16 cellular contexts compared by ENCODE assay signal in genomic region chr17:75060434-75061054, GRCh38. TPM values are rescaled to one million over a fixed set of nuclear protein-coding genes. Genes with fewer than 3 reads are reported as not detected.
DNase-seq lines count a peak whose midpoint lies in the region; ATAC-seq, FAIRE-seq and TF ChIP-seq lines count a peak whose summit lies in the region.
"Had no signal": no experiment of that assay in that cellular context is flagged by ENCODE, and none has a peak within 500 bp of the region (broad histone marks: within the 10 kb centered on the region; RNA-seq: fewer than 3 reads in every experiment).

No MANE protein-coding gene starts in this region.

- H3K4me2 ChIP-seq in HepG2 (ENCODE audit: low read depth, low read length) (no peak overlapping the region), mammary epithelial cell (ENCODE audit: insufficient read depth, low read depth, low read length) (no peak overlapping the region)

- 98% methylated on average over 26 of the region's 26 CpGs for WGBS in HepG2 (ENCODE audit: low lambda C conversion rate)
- WGBS in mammary epithelial cell (ENCODE audit: low coverage, missing lambda C conversion rate): 95% methylated on average over 23 of the region's 26 CpGs

- no peaks in the 10 kb centered on the region for H4K20me1 ChIP-seq in HepG2 (ENCODE audit: insufficient read depth, low read length)
- no peaks in the 10 kb centered on the region for H4K20me1 ChIP-seq in mammary epithelial cell (ENCODE audit: insufficient read depth, low read length)

- no TSS peak for BruUV-seq in HepG2 (replicated peaks; lab: Mats Ljungman, UMichigan)
- BruUV-seq in mammary epithelial cell (replicated peaks; lab: Mats Ljungman, UMichigan): no TSS peak

- TF ChIP-seq RAD21 in HepG2 (CRISPR knock-in tag; IDR thresholded peaks at IDR 0.05): no peak

- H3K4me3 ChIP-seq in HepG2 (replicated peaks in 1 of 3; ENCODE audit: insufficient read depth in 1 of 3, low read depth in 2 of 3, low read length in 3 of 3) (no peak overlapping the region), skeletal muscle tissue (ENCODE audit: low read length in 3 of 3) (peak overlapping the region in 1 of 3 donors; percentile 18), mammary epithelial cell (replicated peaks in 1 of 3; ENCODE audit: insufficient read depth in 1 of 3, low read depth in 2 of 3, low read length in 3 of 3) (no peak overlapping the region)

- POLR2A ChIA-PET in HepG2 (lab: Yijun Ruan, JAX): interaction anchor here (0.7 to 1.6 kb wide), 9 partner anchors 17 to 141 kb away, joined by 3 to 5 read pairs (median 3); partner anchors contain the start of genes ARMC7 and NT5C

- ATAC-seq in HepG2: no peak
- ATAC-seq in HG03571 (IDR thresholded peaks at IDR 0.05; ENCODE audit: unreplicated experiment): no peak
- no peak for ATAC-seq in HG03432 (IDR thresholded peaks at IDR 0.05; ENCODE audit: unreplicated experiment)

- H3K4me1 ChIP-seq in HepG2 (ENCODE audit: insufficient read depth, low read length): peaks cover 10% of the 10 kb centered on the region; the same call in 1 of the 2 replicates
- peaks cover 8 to 20% (median 15%) of the 10 kb centered on the region in 3 donors for H3K4me1 ChIP-seq in skeletal muscle tissue (ENCODE audit: control insufficient read depth in 3 of 3, insufficient read depth in 3 of 3, low read length in 3 of 3)
- H3K4me1 ChIP-seq in mammary epithelial cell (ENCODE audit: insufficient read depth, low read length): no peaks in the 10 kb centered on the region

- H2AFZ ChIP-seq in HepG2 (ENCODE audit: low read length) (no peak overlapping the region), mammary epithelial cell (ENCODE audit: low read depth, low read length) (no peak overlapping the region)

- FAIRE-seq in HepG2 (lab: Jason Lieb, UNC): no peak
- FAIRE-seq: RCC 7860 had no signal

- TF ChIP-seq CTCF in HepG2 (CRISPR knock-in tag; IDR thresholded peaks at IDR 0.05) (no peak), mammary epithelial cell (conservative IDR thresholded peaks at IDR 0.05 in 1 of 2, IDR thresholded peaks at IDR 0.05 in 1 of 2; ENCODE audit: extremely low read depth in 1 of 2, insufficient read depth in 1 of 2, low read depth in 1 of 2, low read length in 2 of 2) (no peak)

- H3K79me2 ChIP-seq in HepG2 (ENCODE audit: insufficient read depth, low read length): no peaks in the 10 kb centered on the region
- H3K79me2 ChIP-seq in mammary epithelial cell (ENCODE audit: insufficient read depth, low read length): no peaks in the 10 kb centered on the region

- intact Hi-C loops in HepG2 (cut with micrococcal nuclease; ENCODE audit: unreplicated experiment): no loop called here
- intact Hi-C loops in mammary epithelial cell (cut with micrococcal nuclease): no loop called here

- dilution Hi-C loops in mammary epithelial cell (cut with HindIII; ENCODE audit: low sequenced_read_pairs): no loop called here

- TF ChIP-seq POLR2A in HepG2 (IDR thresholded peaks at IDR 0.05; ENCODE audit: insufficient read depth in 1 of 2, low read depth in 2 of 2, low read length in 2 of 2): no peak

- H3K9ac ChIP-seq in HepG2 (ENCODE audit: insufficient read depth, low read depth, low read length) (no peak overlapping the region), skeletal muscle tissue (ENCODE audit: low read depth in 1 of 3, low read length in 3 of 3) (peak overlapping the region; percentile 16 to 74 (median 59)), mammary epithelial cell (ENCODE audit: insufficient read depth, low read length) (no peak overlapping the region)

- TF ChIP-seq EP300 in HepG2 (IDR thresholded peaks at IDR 0.05; ENCODE audit: low read depth in 2 of 2, low read length in 2 of 2) (no peak), HepG2 (CRISPR knock-in tag; IDR thresholded peaks at IDR 0.05; ENCODE audit: borderline replicate concordance) (no peak)

- H3K36me3 ChIP-seq in HepG2 (replicated peaks in 1 of 2; ENCODE audit: control insufficient read depth in 1 of 2, insufficient read depth in 2 of 2, low read length in 2 of 2) (peaks cover 27 to 61% of the 10 kb centered on the region in 2 experiments), skeletal muscle tissue (ENCODE audit: control insufficient read depth in 3 of 3, insufficient read depth in 3 of 3, low read length in 3 of 3) (peaks cover 32 to 42% (median 39%) of the 10 kb centered on the region in 3 donors), mammary epithelial cell (ENCODE audit: insufficient read depth, low read length) (peaks cover 19% of the 10 kb centered on the region)

- H3K27me3 ChIP-seq in HepG2 (ENCODE audit: control insufficient read depth in 1 of 2, insufficient read depth in 2 of 2, low read length in 2 of 2) (no peaks in the 10 kb centered on the region), skeletal muscle tissue (ENCODE audit: control insufficient read depth in 3 of 3, insufficient read depth in 3 of 3, low read length in 3 of 3) (no peaks in the 10 kb centered on the region), mammary epithelial cell (ENCODE audit: insufficient read depth, low read length) (no peaks in the 10 kb centered on the region)

- H3K27ac ChIP-seq in angular gyrus (ENCODE audit: low read depth, low read length) (peak overlapping the region; percentile 67), HepG2 (ENCODE audit: extremely low read length, insufficient read depth, low read length) (no peak overlapping the region), skeletal muscle tissue (ENCODE audit: low read depth, low read length) (peak overlapping the region; percentile 79), mammary epithelial cell (ENCODE audit: insufficient read depth, low read depth, low read length) (no peak overlapping the region)

- CTCF ChIA-PET in HepG2 (lab: Yijun Ruan, JAX; ENCODE audit: low intra/inter-chr PET ratio, low total read pairs) (interaction anchor here (1.4 to 1.9 kb wide), 2 partner anchors 45 to 70 kb away, joined by 5 to 6 read pairs; no protein-coding TSS in a partner anchor), mammary epithelial cell (lab: Charles Lee; ENCODE audit: low non-redundant PET) (interaction anchor here (0.5 to 1.0 kb wide), 4 partner anchors 45 to 142 kb away, joined by 3 to 7 read pairs (median 4); no protein-coding TSS in a partner anchor)

- no peaks in the 10 kb centered on the region for H3K9me3 ChIP-seq in HepG2 (ENCODE audit: low read length)
- H3K9me3 ChIP-seq in skeletal muscle tissue (ENCODE audit: control insufficient read depth in 3 of 3, low read length in 3 of 3): no peaks in the 10 kb centered on the region
- no peaks in the 10 kb centered on the region for H3K9me3 ChIP-seq in mammary epithelial cell (replicated peaks; ENCODE audit: insufficient read depth, low read length)

- in situ Hi-C loops in HepG2 (cut with HindIII; ENCODE audit: extremely low pct_ligation_motif_present, low pct_unique_long_range_greater_than_20kb) (no loop called here), mammary epithelial cell (cut with MboI; ENCODE audit: low sequenced_read_pairs in 2 of 2) (no loop called here)

- DNase-seq in DMS 273 (lab: John Stamatoyannopoulos, UW; ENCODE audit: unreplicated experiment): peak; percentile 93
- DNase-seq in HepG2 (ENCODE audit: low spot score): no peak
- DNase-seq in mammary epithelial cell: no peak
- no peak for DNase-seq in activated T-cell treated with anti-CD3 and anti-CD28 coated beads, Interleukin-2, amount 50 U/mL, for 48 hours
- DNase-seq: effector CD4-positive, alpha-beta T cell; naive B cell; NCI-H1048; NCI-H774; retina; stimulated activated CD4-positive, alpha-beta T cell treated with anti-CD3 and anti-CD28 coated beads, Interleukin-2, amount 100 ng/mL, for 48 hours; T-helper 1 cell had no signal

RNA-seq across cellular contexts. Expression of gene KCTD2, which starts 13.5 kb away (rescaled TPM):
- 27.5 and 28.3 TPM in 2 replicates for total RNA-seq in HepG2 (2016; rRNA removed; fragmentation: Illumina TruSeq; extraction: Trizol)
- total RNA-seq in HepG2 (2016; cell fraction: cytosol; rRNA removed; fragmentation: Illumina TruSeq; extraction: Trizol; ENCODE audit: low read depth): 3.8 and 5.6 TPM in 2 replicates
- total RNA-seq in HepG2 (2016; cell fraction: insoluble cytoplasmic fraction; rRNA removed; fragmentation: Illumina TruSeq; extraction: Trizol): 24.3 and 26.6 TPM in 2 replicates
- total RNA-seq in HepG2 (2016; cell fraction: membrane; rRNA removed; fragmentation: Illumina TruSeq; extraction: Trizol): 15.3 and 15.8 TPM in 2 replicates
- 16.1 TPM in 2 replicates for total RNA-seq in HepG2 (2016; cell fraction: nucleus; rRNA removed; fragmentation: Illumina TruSeq; extraction: Trizol)
- 32.6 and 35.2 TPM in 2 replicates for polyA plus RNA-seq in HepG2 (2011; rRNA removed)
- polyA plus RNA-seq in HepG2 (2011; cell fraction: cytosol; rRNA removed): 26.2 and 29.9 TPM in 2 replicates
- 26.6 and 29.2 TPM in 2 replicates for polyA plus RNA-seq in HepG2 (2011; cell fraction: nucleus; rRNA removed)
- polyA plus RNA-seq in HepG2 (2012): 15.9 and 21.3 TPM in 2 replicates
- 2.8 and 2.9 TPM in 2 replicates for polyA plus RNA-seq in HepG2 (2016; cell fraction: cytosol; fragmentation: Illumina TruSeq; extraction: Trizol; ENCODE audit: low read depth)
- polyA plus RNA-seq in HepG2 (2016; cell fraction: insoluble cytoplasmic fraction; fragmentation: Illumina TruSeq; extraction: Trizol; ENCODE audit: low read depth): 23.4 and 28.3 TPM in 2 replicates
- polyA plus RNA-seq in HepG2 (2016; cell fraction: membrane; fragmentation: Illumina TruSeq; extraction: Trizol; ENCODE audit: low read depth): 9.8 and 10.2 TPM in 2 replicates
- 26.8 and 29.5 TPM in 2 replicates for polyA plus RNA-seq in HepG2 (2016; cell fraction: nucleus; fragmentation: Illumina TruSeq; extraction: Trizol; ENCODE audit: insufficient read depth, low read depth)
- 25.3 and 27.5 TPM in 2 replicates for polyA minus RNA-seq in HepG2 (2011; rRNA and poly(A)+ RNA removed; ENCODE audit: low replicate concordance)
- polyA minus RNA-seq in HepG2 (2011; cell fraction: cytosol; rRNA and poly(A)+ RNA removed): 11.1 and 12.5 TPM in 2 replicates
- polyA minus RNA-seq in HepG2 (2011; cell fraction: nucleus; rRNA and poly(A)+ RNA removed): 9.7 and 12.8 TPM in 2 replicates
- total RNA-seq in skeletal muscle tissue: 9.4 TPM
- total RNA-seq in mammary epithelial cell: 10 to 100 TPM; 13.7 to 20.5 TPM
- 16.8 TPM for polyA plus RNA-seq in mammary epithelial cell
- 26.4 TPM for polyA minus RNA-seq in mammary epithelial cell

RNA-seq across cellular contexts. Expression of gene ATP5PD, which starts 13.8 kb away (rescaled TPM):
- 428 and 565 TPM in 2 replicates for total RNA-seq in HepG2 (2016; rRNA removed; fragmentation: Illumina TruSeq; extraction: Trizol)
- 145 and 147 TPM in 2 replicates for total RNA-seq in HepG2 (2016; cell fraction: cytosol; rRNA removed; fragmentation: Illumina TruSeq; extraction: Trizol; ENCODE audit: low read depth)
- total RNA-seq in HepG2 (2016; cell fraction: insoluble cytoplasmic fraction; rRNA removed; fragmentation: Illumina TruSeq; extraction: Trizol): 423 and 597 TPM in 2 replicates
- 127 and 132 TPM in 2 replicates for total RNA-seq in HepG2 (2016; cell fraction: membrane; rRNA removed; fragmentation: Illumina TruSeq; extraction: Trizol)
- 130 and 138 TPM in 2 replicates for total RNA-seq in HepG2 (2016; cell fraction: nucleus; rRNA removed; fragmentation: Illumina TruSeq; extraction: Trizol)
- 151 and 158 TPM in 2 replicates for polyA plus RNA-seq in HepG2 (2011; rRNA removed)
- polyA plus RNA-seq in HepG2 (2011; cell fraction: cytosol; rRNA removed): 234 and 269 TPM in 2 replicates
- 56.2 and 75.0 TPM in 2 replicates for polyA plus RNA-seq in HepG2 (2011; cell fraction: nucleus; rRNA removed)
- polyA plus RNA-seq in HepG2 (2012): 326 and 491 TPM in 2 replicates
- polyA plus RNA-seq in HepG2 (2016; cell fraction: cytosol; fragmentation: Illumina TruSeq; extraction: Trizol; ENCODE audit: low read depth): 154 and 165 TPM in 2 replicates
- 570 and 628 TPM in 2 replicates for polyA plus RNA-seq in HepG2 (2016; cell fraction: insoluble cytoplasmic fraction; fragmentation: Illumina TruSeq; extraction: Trizol; ENCODE audit: low read depth)
- polyA plus RNA-seq in HepG2 (2016; cell fraction: membrane; fragmentation: Illumina TruSeq; extraction: Trizol; ENCODE audit: low read depth): 119 and 124 TPM in 2 replicates
- 239 and 245 TPM in 2 replicates for polyA plus RNA-seq in HepG2 (2016; cell fraction: nucleus; fragmentation: Illumina TruSeq; extraction: Trizol; ENCODE audit: insufficient read depth, low read depth)
- 144 and 283 TPM in 2 replicates for polyA minus RNA-seq in HepG2 (2011; rRNA and poly(A)+ RNA removed; ENCODE audit: low replicate concordance)
- 85.5 and 89.1 TPM in 2 replicates for polyA minus RNA-seq in HepG2 (2011; cell fraction: cytosol; rRNA and poly(A)+ RNA removed)
- 33.7 and 56.1 TPM in 2 replicates for polyA minus RNA-seq in HepG2 (2011; cell fraction: nucleus; rRNA and poly(A)+ RNA removed)
- 247 TPM for total RNA-seq in skeletal muscle tissue
- 100 to 1,000 TPM; 142 to 269 TPM for total RNA-seq in mammary epithelial cell
- 382 TPM for polyA plus RNA-seq in mammary epithelial cell
- polyA minus RNA-seq in mammary epithelial cell: 123 TPM

RNA-seq across cellular contexts. Expression of gene SLC16A5, which starts 27.2 kb away (rescaled TPM):
- 0.42 and 0.69 TPM in 2 replicates for total RNA-seq in HepG2 (2016; rRNA removed; fragmentation: Illumina TruSeq; extraction: Trizol)
- total RNA-seq in HepG2 (2016; cell fraction: cytosol; rRNA removed; fragmentation: Illumina TruSeq; extraction: Trizol; ENCODE audit: low read depth): 0.20 TPM in 1 of 2 replicates, not detected in the other
- total RNA-seq in HepG2 (2016; cell fraction: insoluble cytoplasmic fraction; rRNA removed; fragmentation: Illumina TruSeq; extraction: Trizol): 0.18 and 0.41 TPM in 2 replicates
- 0.41 and 0.56 TPM in 2 replicates for total RNA-seq in HepG2 (2016; cell fraction: membrane; rRNA removed; fragmentation: Illumina TruSeq; extraction: Trizol)
- total RNA-seq in HepG2 (2016; cell fraction: nucleus; rRNA removed; fragmentation: Illumina TruSeq; extraction: Trizol): 0.50 and 0.63 TPM in 2 replicates
- 5.6 and 10.9 TPM in 2 replicates for polyA plus RNA-seq in HepG2 (2011; rRNA removed)
- polyA plus RNA-seq in HepG2 (2011; cell fraction: cytosol; rRNA removed): 5.4 and 6.9 TPM in 2 replicates
- 29.9 and 34.7 TPM in 2 replicates for polyA plus RNA-seq in HepG2 (2011; cell fraction: nucleus; rRNA removed)
- 2.2 and 2.9 TPM in 2 replicates for polyA plus RNA-seq in HepG2 (2012)
- polyA plus RNA-seq in HepG2 (2016; cell fraction: cytosol; fragmentation: Illumina TruSeq; extraction: Trizol; ENCODE audit: low read depth): 0.05 and 0.19 TPM in 2 replicates
- polyA plus RNA-seq in HepG2 (2016; cell fraction: insoluble cytoplasmic fraction; fragmentation: Illumina TruSeq; extraction: Trizol; ENCODE audit: low read depth): 0.27 and 0.41 TPM in 2 replicates
- polyA plus RNA-seq in HepG2 (2016; cell fraction: membrane; fragmentation: Illumina TruSeq; extraction: Trizol; ENCODE audit: low read depth): 0.14 and 0.18 TPM in 2 replicates
- 0.77 and 1.00 TPM in 2 replicates for polyA plus RNA-seq in HepG2 (2016; cell fraction: nucleus; fragmentation: Illumina TruSeq; extraction: Trizol; ENCODE audit: insufficient read depth, low read depth)
- polyA minus RNA-seq in HepG2 (2011; rRNA and poly(A)+ RNA removed; ENCODE audit: low replicate concordance): 20.1 and 31.6 TPM in 2 replicates
- polyA minus RNA-seq in HepG2 (2011; cell fraction: cytosol; rRNA and poly(A)+ RNA removed): 4.4 and 5.7 TPM in 2 replicates
- polyA minus RNA-seq in HepG2 (2011; cell fraction: nucleus; rRNA and poly(A)+ RNA removed): 7.1 and 7.5 TPM in 2 replicates
- total RNA-seq in skeletal muscle tissue: 4.2 TPM
- 1 to 10 TPM; 3.5 to 7.1 TPM for total RNA-seq in mammary epithelial cell
- polyA plus RNA-seq in mammary epithelial cell: 1.6 TPM
- polyA minus RNA-seq in mammary epithelial cell: 1.1 TPM

RNA-seq across cellular contexts. Expression of gene MRPL58, which starts 48.1 kb away (rescaled TPM):
- total RNA-seq in HepG2 (2016; rRNA removed; fragmentation: Illumina TruSeq; extraction: Trizol) (68.9 and 101 TPM in 2 replicates), skeletal muscle tissue (20.9 TPM), mammary epithelial cell (10 to 100 TPM; 22.2 to 43.2 TPM)
- 22.8 and 26.1 TPM in 2 replicates for total RNA-seq in HepG2 (2016; cell fraction: cytosol; rRNA removed; fragmentation: Illumina TruSeq; extraction: Trizol; ENCODE audit: low read depth)
- 68.9 and 107 TPM in 2 replicates for total RNA-seq in HepG2 (2016; cell fraction: insoluble cytoplasmic fraction; rRNA removed; fragmentation: Illumina TruSeq; extraction: Trizol)
- 25.3 and 26.8 TPM in 2 replicates for total RNA-seq in HepG2 (2016; cell fraction: membrane; rRNA removed; fragmentation: Illumina TruSeq; extraction: Trizol)
- 19.6 and 20.1 TPM in 2 replicates for total RNA-seq in HepG2 (2016; cell fraction: nucleus; rRNA removed; fragmentation: Illumina TruSeq; extraction: Trizol)
- polyA plus RNA-seq in HepG2 (2011; rRNA removed) (39.7 and 44.9 TPM in 2 replicates), mammary epithelial cell (53.1 TPM)
- 48.5 and 51.2 TPM in 2 replicates for polyA plus RNA-seq in HepG2 (2011; cell fraction: cytosol; rRNA removed)
- polyA plus RNA-seq in HepG2 (2011; cell fraction: nucleus; rRNA removed): 12.5 and 12.9 TPM in 2 replicates
- 31.5 and 33.0 TPM in 2 replicates for polyA plus RNA-seq in HepG2 (2012)
- 17.5 and 19.1 TPM in 2 replicates for polyA plus RNA-seq in HepG2 (2016; cell fraction: cytosol; fragmentation: Illumina TruSeq; extraction: Trizol; ENCODE audit: low read depth)
- polyA plus RNA-seq in HepG2 (2016; cell fraction: insoluble cytoplasmic fraction; fragmentation: Illumina TruSeq; extraction: Trizol; ENCODE audit: low read depth): 94.5 and 112 TPM in 2 replicates
- polyA plus RNA-seq in HepG2 (2016; cell fraction: membrane; fragmentation: Illumina TruSeq; extraction: Trizol; ENCODE audit: low read depth): 18.1 and 20.4 TPM in 2 replicates
- 39.1 and 44.7 TPM in 2 replicates for polyA plus RNA-seq in HepG2 (2016; cell fraction: nucleus; fragmentation: Illumina TruSeq; extraction: Trizol; ENCODE audit: insufficient read depth, low read depth)
- 22.4 and 24.3 TPM in 2 replicates for polyA minus RNA-seq in HepG2 (2011; rRNA and poly(A)+ RNA removed; ENCODE audit: low replicate concordance)
- 14.2 and 15.5 TPM in 2 replicates for polyA minus RNA-seq in HepG2 (2011; cell fraction: cytosol; rRNA and poly(A)+ RNA removed)
- polyA minus RNA-seq in HepG2 (2011; cell fraction: nucleus; rRNA and poly(A)+ RNA removed): 6.1 and 8.4 TPM in 2 replicates
- 15.8 TPM for polyA minus RNA-seq in mammary epithelial cell

RNA-seq across cellular contexts. Expression of gene ARMC7, which starts 49.2 kb away (rescaled TPM):
- total RNA-seq in HepG2 (2016; rRNA removed; fragmentation: Illumina TruSeq; extraction: Trizol): 4.2 and 4.4 TPM in 2 replicates
- 1.8 TPM in 2 replicates for total RNA-seq in HepG2 (2016; cell fraction: cytosol; rRNA removed; fragmentation: Illumina TruSeq; extraction: Trizol; ENCODE audit: low read depth)
- total RNA-seq in HepG2 (2016; cell fraction: insoluble cytoplasmic fraction; rRNA removed; fragmentation: Illumina TruSeq; extraction: Trizol): 4.1 and 4.5 TPM in 2 replicates
- total RNA-seq in HepG2 (2016; cell fraction: membrane; rRNA removed; fragmentation: Illumina TruSeq; extraction: Trizol): 3.8 and 4.0 TPM in 2 replicates
- 3.8 and 3.9 TPM in 2 replicates for total RNA-seq in HepG2 (2016; cell fraction: nucleus; rRNA removed; fragmentation: Illumina TruSeq; extraction: Trizol)
- polyA plus RNA-seq in HepG2 (2011; rRNA removed): 3.9 and 5.1 TPM in 2 replicates
- polyA plus RNA-seq in HepG2 (2011; cell fraction: cytosol; rRNA removed): 4.8 TPM in 2 replicates
- polyA plus RNA-seq in HepG2 (2011; cell fraction: nucleus; rRNA removed): 6.2 and 6.9 TPM in 2 replicates
- 6.6 and 10.2 TPM in 2 replicates for polyA plus RNA-seq in HepG2 (2012)
- polyA plus RNA-seq in HepG2 (2016; cell fraction: cytosol; fragmentation: Illumina TruSeq; extraction: Trizol; ENCODE audit: low read depth): 2.1 and 2.2 TPM in 2 replicates
- 8.6 and 11.0 TPM in 2 replicates for polyA plus RNA-seq in HepG2 (2016; cell fraction: insoluble cytoplasmic fraction; fragmentation: Illumina TruSeq; extraction: Trizol; ENCODE audit: low read depth)
- 4.0 and 4.8 TPM in 2 replicates for polyA plus RNA-seq in HepG2 (2016; cell fraction: membrane; fragmentation: Illumina TruSeq; extraction: Trizol; ENCODE audit: low read depth)
- 7.7 and 8.7 TPM in 2 replicates for polyA plus RNA-seq in HepG2 (2016; cell fraction: nucleus; fragmentation: Illumina TruSeq; extraction: Trizol; ENCODE audit: insufficient read depth, low read depth)
- polyA minus RNA-seq in HepG2 (2011; rRNA and poly(A)+ RNA removed; ENCODE audit: low replicate concordance): 9.1 and 17.2 TPM in 2 replicates
- polyA minus RNA-seq in HepG2 (2011; cell fraction: cytosol; rRNA and poly(A)+ RNA removed): 4.5 and 4.6 TPM in 2 replicates
- polyA minus RNA-seq in HepG2 (2011; cell fraction: nucleus; rRNA and poly(A)+ RNA removed): 7.9 and 8.1 TPM in 2 replicates
- total RNA-seq in skeletal muscle tissue: 1.0 TPM
- total RNA-seq in mammary epithelial cell: 1 to 10 TPM; 2.8 to 8.3 TPM
- polyA plus RNA-seq in mammary epithelial cell: 8.6 TPM
- 4.9 TPM for polyA minus RNA-seq in mammary epithelial cell

Comparison
In these comparisons a context has a peak if more than half of its experiments do, and no peak if none do; other contexts are left out.
1. H3K27ac ChIP-seq: peak in angular gyrus (single experiment) and skeletal muscle tissue (single experiment); none in HepG2 (single experiment) and mammary epithelial cell (single experiment).
2. H3K9ac ChIP-seq: peak in skeletal muscle tissue (3 of 3); none in HepG2 (single experiment) and mammary epithelial cell (single experiment).